In the genomic region with DNA sequence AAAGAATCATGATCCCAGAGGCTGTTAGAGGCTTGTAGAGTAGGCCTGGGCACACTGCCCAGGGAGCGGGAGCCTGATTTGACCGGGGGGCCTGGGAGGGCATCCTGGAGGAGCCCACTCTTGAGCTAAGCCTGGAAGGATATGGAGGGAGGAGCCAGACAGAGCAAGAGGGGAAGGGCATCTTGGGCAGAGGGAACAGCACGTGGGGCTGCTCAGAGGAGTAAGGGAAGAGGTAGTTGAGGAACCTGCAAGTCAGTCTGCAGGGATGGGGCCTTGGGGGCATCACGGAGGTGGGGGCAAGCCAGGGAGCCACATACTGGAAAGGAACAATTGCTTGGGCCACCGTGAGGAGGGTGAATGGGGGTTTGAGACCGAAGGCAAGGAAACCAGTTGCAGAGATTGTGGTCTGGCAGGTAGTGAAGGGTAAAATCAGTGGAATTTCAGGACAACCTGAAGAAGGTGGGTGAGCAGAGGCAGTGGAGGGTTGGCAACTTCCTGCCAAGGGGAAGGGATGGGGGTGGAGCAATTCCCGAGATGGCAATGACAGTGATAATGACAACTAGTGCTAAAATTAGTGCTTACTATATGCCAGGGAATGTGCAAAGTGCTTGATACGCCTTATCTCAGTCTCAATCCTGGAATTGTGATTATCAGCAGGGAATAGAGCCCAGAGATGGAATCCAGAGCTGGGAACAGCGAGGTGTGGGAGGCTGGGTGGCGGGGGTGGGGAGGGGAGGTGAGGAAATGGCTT, we compare ENCODE assay signal across 27 cellular contexts. TPM values are rescaled to one million over a fixed set of nuclear protein-coding genes. Genes with fewer than 3 reads are reported as not detected.
A peak's percentile ranks its signal among the peaks of the same experiment; 100 is the strongest.
DNase-seq lines count a peak whose midpoint lies in the region; ATAC-seq, FAIRE-seq and TF ChIP-seq lines count a peak whose summit lies in the region.
"Had no signal": no experiment of that assay in that cellular context is flagged by ENCODE, and none has a peak within 500 bp of the region (broad histone marks: within the 10 kb centered on the region; RNA-seq: fewer than 3 reads in every experiment).

No MANE protein-coding gene starts in this region.

- H3K4me3 ChIP-seq in SK-N-SH (ENCODE audit: low read depth in 2 of 2, low read length in 1 of 2) (no peak overlapping the region), H1 (ENCODE audit: extremely low read depth in 1 of 4, insufficient read depth in 2 of 4, low read depth in 3 of 4, low read length in 4 of 4) (no peak overlapping the region), uterus (no peak overlapping the region)
- H3K4me3 ChIP-seq: GM23248, pancreas, SJSA1, upper lobe of left lung had no signal

- no peak overlapping the region for H3K4ac ChIP-seq in H1 (replicated peaks; ENCODE audit: insufficient read length, low read depth, low read length)

- no peaks in the 10 kb centered on the region for H3F3A ChIP-seq in SK-N-SH (replicated peaks; ENCODE audit: insufficient read depth)

- intact Hi-C loops in uterus (cut with DNase I; ENCODE audit: low total_unique reads): loop anchor here (10.0 kb wide), 1 partner anchor 353 kb away; no protein-coding TSS in a partner anchor

- H2BK15ac ChIP-seq in H1 (ENCODE audit: low read length): no peak overlapping the region

- no peak overlapping the region for H3K14ac ChIP-seq in H1 (ENCODE audit: insufficient read length)

- no peaks in the 10 kb centered on the region for H3K9me3 Mint-ChIP-seq in mesothelial cell of epicardium
- H3K9me3 Mint-ChIP-seq in activated T-cell treated with anti-CD3 and anti-CD28 coated beads, Interleukin-2, amount 50 U/mL, for 4 hours: no peaks in the 10 kb centered on the region
- H3K9me3 Mint-ChIP-seq: activated naive CD8-positive, alpha-beta T cell treated with anti-CD3 and anti-CD28 coated beads, Interleukin-2, amount 10 ng/mL, durations not matched to agents 7 days and 5 days; central memory CD8-positive, alpha-beta T cell; natural killer cell treated with Interleukin-12 subunit alpha and Interleukin-12 subunit beta and Interleukin-15 and Interleukin-18, amount 100 ng/mL, for 72 hours had no signal

- no peak overlapping the region for H2AK5ac ChIP-seq in H1 (ENCODE audit: low read depth, low read length)

- H3K9me2 ChIP-seq in SK-N-SH: no peaks in the 10 kb centered on the region

- H2AFZ ChIP-seq in SK-N-SH (ENCODE audit: low read depth) (no peak overlapping the region), H1 (ENCODE audit: low read length) (no peak overlapping the region)
- H2AFZ ChIP-seq: GM23248 had no signal

- no peak overlapping the region for H3K56ac ChIP-seq in H1 (replicated peaks; ENCODE audit: insufficient read length, low read depth, low read length)

- no peaks in the 10 kb centered on the region for H4K20me1 ChIP-seq in SK-N-SH (ENCODE audit: insufficient read depth)
- H4K20me1 ChIP-seq in H1 (replicated peaks in 1 of 2; ENCODE audit: control insufficient read depth in 1 of 2, insufficient read depth in 2 of 2, low read length in 2 of 2): no peaks in the 10 kb centered on the region

- H3K36me3 Mint-ChIP-seq in mesothelial cell of epicardium: no peaks in the 10 kb centered on the region
- no peaks in the 10 kb centered on the region for H3K36me3 Mint-ChIP-seq in activated T-cell treated with anti-CD3 and anti-CD28 coated beads, Interleukin-2, amount 50 U/mL, for 4 hours (ENCODE audit: insufficient read depth)
- H3K36me3 Mint-ChIP-seq: activated naive CD8-positive, alpha-beta T cell treated with anti-CD3 and anti-CD28 coated beads, Interleukin-2, amount 10 ng/mL, durations not matched to agents 7 days and 5 days; natural killer cell treated with Interleukin-12 subunit alpha and Interleukin-12 subunit beta and Interleukin-15 and Interleukin-18, amount 100 ng/mL, for 72 hours had no signal

- no peak overlapping the region for H2BK120ac ChIP-seq in H1 (replicated peaks; ENCODE audit: low read depth, low read length)

- CTCF ChIA-PET in SK-N-SH (lab: Yijun Ruan, JAX): interaction anchor here (0.5 to 4.7 kb wide), 8 partner anchors 9 to 362 kb away, joined by 3 to 45 read pairs (median 4); a partner anchor contains a TSS
- CTCF ChIA-PET in H1 (lab: Charles Lee; ENCODE audit: partially characterized antibody): interaction anchor here (0.5 to 2.3 kb wide), 8 partner anchors 8 to 248 kb away, joined by 3 to 9 read pairs (median 4); no protein-coding TSS in a partner anchor

- no peak overlapping the region for H2BK20ac ChIP-seq in H1 (ENCODE audit: low read length)

- H3K36me3 ChIP-seq in SK-N-SH (replicated peaks in 1 of 2; ENCODE audit: control insufficient read depth in 1 of 2, insufficient read depth in 2 of 2, low read length in 1 of 2): no peaks in the 10 kb centered on the region
- H3K36me3 ChIP-seq in H1 (ENCODE audit: control insufficient read depth in 2 of 4, insufficient read depth in 4 of 4, low read length in 3 of 4): no peaks in the 10 kb centered on the region
- H3K36me3 ChIP-seq in uterus: no peaks in the 10 kb centered on the region
- H3K36me3 ChIP-seq: pancreas, SJSA1, upper lobe of left lung had no signal

- no peaks in the 10 kb centered on the region for H3K79me1 ChIP-seq in H1 (ENCODE audit: low read depth, low read length)

- H3K4me1 Mint-ChIP-seq in mesothelial cell of epicardium: peaks cover 35% of the 10 kb centered on the region
- H3K4me1 Mint-ChIP-seq in activated T-cell treated with anti-CD3 and anti-CD28 coated beads, Interleukin-2, amount 50 U/mL, for 4 hours (ENCODE audit: low read depth): peaks cover 23% of the 10 kb centered on the region

- H3K9me3 ChIP-seq in SK-N-SH (no peaks in the 10 kb centered on the region), H1 (ENCODE audit: insufficient read depth in 2 of 2, low read depth in 1 of 2, low read length in 1 of 2) (no peaks in the 10 kb centered on the region), uterus (no peaks in the 10 kb centered on the region)
- H3K9me3 ChIP-seq: pancreas, SJSA1, upper lobe of left lung had no signal

- no peak overlapping the region for H4K91ac ChIP-seq in H1 (replicated peaks; ENCODE audit: insufficient read length, low read length)

- peaks cover 1% of the 10 kb centered on the region for H3K27me3 Mint-ChIP-seq in mesothelial cell of epicardium (ENCODE audit: low read depth)
- H3K27me3 Mint-ChIP-seq in activated T-cell treated with anti-CD3 and anti-CD28 coated beads, Interleukin-2, amount 50 U/mL, for 4 hours (ENCODE audit: low read depth): no peaks in the 10 kb centered on the region

- no peak overlapping the region for H2BK5ac ChIP-seq in H1 (ENCODE audit: low read depth, low read length)

- H3K4me2 ChIP-seq in SK-N-SH (no peak overlapping the region), H1 (ENCODE audit: insufficient read depth in 1 of 2, low read depth in 2 of 2, low read length in 2 of 2) (no peak overlapping the region)

- no peaks in the 10 kb centered on the region for H3K23me2 ChIP-seq in H1 (ENCODE audit: low read depth, low read length)

- TF ChIP-seq RAD21 in SK-N-SH (IDR thresholded peaks at IDR 0.05; ENCODE audit: low read length) (no peak), H1 (IDR thresholded peaks at IDR 0.05 in 1 of 2, conservative IDR thresholded peaks at IDR 0.05 in 1 of 2; ENCODE audit: low read depth in 2 of 2, low read length in 2 of 2) (no peak)

- H2BK12ac ChIP-seq in H1 (ENCODE audit: low read depth, low read length): no peak overlapping the region

- TF ChIP-seq POLR2A in H1 (IDR thresholded peaks at IDR 0.05; ENCODE audit: control extremely low read depth in 1 of 2, low read depth in 2 of 2, low read length in 2 of 2): no peak
- no peak for TF ChIP-seq POLR2A in uterus (IDR thresholded peaks at IDR 0.05)

- ATAC-seq in SK-N-SH treated with all-trans-retinoic acid at 6 μM for 48 hours (no peak), GM18861 (IDR thresholded peaks at IDR 0.05; ENCODE audit: unreplicated experiment) (no peak)
- no peak for ATAC-seq in activated T-cell treated with anti-CD3 and anti-CD28 coated beads, Interleukin-2, amount 50 U/mL, for 4 hours
- ATAC-seq: activated CD8-positive, alpha-beta T cell treated with anti-CD3 and anti-CD28 coated beads, Interleukin-2, amount 10 ng/mL, durations not matched to agents 7 days and 5 days; natural killer cell treated with Interleukin-12 subunit alpha and Interleukin-12 subunit beta and Interleukin-15 and Interleukin-18, amount 100 ng/mL, for 72 hours had no signal

- H3K4me1 ChIP-seq in SK-N-SH (ENCODE audit: control insufficient read depth in 1 of 2, insufficient read depth in 2 of 2, low read depth in 1 of 2, low read length in 1 of 2) (peaks cover 0 to 21% of the 10 kb centered on the region in 2 experiments; a peak in 1 of 4 replicates), H1 (replicated peaks in 1 of 4; ENCODE audit: control insufficient read depth in 3 of 4, insufficient read depth in 4 of 4, low read length in 3 of 4) (peaks cover 4 to 11% (median 6%) of the 10 kb centered on the region in 4 experiments), uterus (no peaks in the 10 kb centered on the region)
- H3K4me1 ChIP-seq: pancreas had no signal

- H3K27me3 ChIP-seq in SK-N-SH (ENCODE audit: insufficient read depth): no peaks in the 10 kb centered on the region
- peaks cover 0 to 26% (median 21%) of the 10 kb centered on the region in 4 experiments; a peak in 6 of 7 replicates for H3K27me3 ChIP-seq in H1 (replicated peaks in 1 of 4; ENCODE audit: control insufficient read depth in 3 of 4, extremely low read depth in 1 of 4, insufficient read depth in 3 of 4, low read length in 3 of 4)
- no peaks in the 10 kb centered on the region for H3K27me3 ChIP-seq in uterus
- H3K27me3 ChIP-seq: pancreas, SJSA1, upper lobe of left lung had no signal

- H4K5ac ChIP-seq in H1 (ENCODE audit: insufficient read length, low read depth, low read length): no peak overlapping the region

- no peak for FAIRE-seq in H1 (lab: Jason Lieb, UNC)
- FAIRE-seq: astrocyte, endothelial cell of umbilical vein, pancreas had no signal

- DNase-seq in SK-N-SH: no peak
- DNase-seq in H1 (ENCODE audit: low read depth in 1 of 2, low spot score in 2 of 2): no peak
- no peak for DNase-seq in mesothelial cell of epicardium (ENCODE audit: low spot score in 2 of 2, unreplicated experiment in 2 of 2)
- no peak for DNase-seq in uterus
- no peak for DNase-seq in HuH-7.5 (ENCODE audit: low spot score)
- DNase-seq in activated T-cell treated with anti-CD3 and anti-CD28 coated beads, Interleukin-2, amount 50 U/mL, for 4 hours: no peak
- DNase-seq: activated CD8-positive, alpha-beta T cell treated with anti-CD3 and anti-CD28 coated beads, Interleukin-2, amount 10 ng/mL, durations not matched to agents 7 days and 5 days; activated naive CD8-positive, alpha-beta T cell treated with anti-CD3 and anti-CD28 coated beads, Interleukin-2, amount 10 ng/mL, durations not matched to agents 7 days and 5 days; dermis blood vessel endothelial cell; GM23248; KG1; NCI-H1436; NCI-H2081 treated with DMSO at 0.1 percent for 48 hours; NCI-H345; NCI-H748 treated with DMSO at 0.1 percent for 48 hours; stimulated activated CD4-positive, alpha-beta T cell treated with anti-CD3 and anti-CD28 coated beads, Interleukin-12 subunit alpha, Interleukin-12 subunit beta, amount 100 ng/mL, for 4 hours; stimulated activated CD4-positive, alpha-beta T cell treated with anti-CD3 and anti-CD28 coated beads, Interleukin-4, amount 100 ng/mL, for 1 hour; upper lobe of left lung had no signal

- no peak for TF ChIP-seq EP300 in SK-N-SH (IDR thresholded peaks at IDR 0.05; ENCODE audit: borderline replicate concordance in 1 of 2, low read depth in 1 of 2, low read length in 1 of 2)
- TF ChIP-seq EP300 in H1 (IDR thresholded peaks at IDR 0.05; ENCODE audit: borderline replicate concordance in 1 of 2, low read depth in 2 of 2, low read length in 2 of 2): no peak

- TF ChIP-seq CTCF in SK-N-SH (IDR thresholded peaks at IDR 0.05) (no peak), H1 (IDR thresholded peaks at IDR 0.05; ENCODE audit: control extremely low read depth in 1 of 3, insufficient read depth in 1 of 3, low read depth in 1 of 3, low read length in 3 of 3) (no peak), mesothelial cell of epicardium (IDR thresholded peaks at IDR 0.05; ENCODE audit: unreplicated experiment) (no peak), uterus (IDR thresholded peaks at IDR 0.05) (no peak)

- no peak overlapping the region for H3K4me3 Mint-ChIP-seq in mesothelial cell of epicardium
- H3K4me3 Mint-ChIP-seq in activated T-cell treated with anti-CD3 and anti-CD28 coated beads, Interleukin-2, amount 50 U/mL, for 4 hours: no peak overlapping the region
- H3K4me3 Mint-ChIP-seq: central memory CD8-positive, alpha-beta T cell; natural killer cell treated with Interleukin-12 subunit alpha and Interleukin-12 subunit beta and Interleukin-15 and Interleukin-18, amount 100 ng/mL, for 72 hours had no signal

- H3K27ac ChIP-seq in SK-N-SH (ENCODE audit: low read depth in 2 of 2, low read length in 1 of 2) (no peak overlapping the region), H1 (ENCODE audit: low read depth, low read length) (no peak overlapping the region), uterus (peak overlapping the region; percentile 46 to 52)
- H3K27ac ChIP-seq: 22Rv1, GM23248, pancreas, SJSA1, upper lobe of left lung had no signal

- no peak overlapping the region for H4K8ac ChIP-seq in H1 (ENCODE audit: extremely low read depth, insufficient read depth, low read length)

- POLR2A ChIA-PET in SK-N-SH (lab: Yijun Ruan, JAX): interaction anchor here (0.9 kb wide), 1 partner anchor 165 kb away, joined by 4 read pairs; a partner anchor contains a TSS
- POLR2A ChIA-PET in H1 (lab: Charles Lee; ENCODE audit: partially characterized antibody): interaction anchor here (0.5 to 0.9 kb wide), 2 partner anchors 9 to 28 kb away, joined by 3 read pairs; no protein-coding TSS in a partner anchor

- H3K79me2 ChIP-seq in SK-N-SH (ENCODE audit: insufficient read depth): no peaks in the 10 kb centered on the region
- no peaks in the 10 kb centered on the region for H3K79me2 ChIP-seq in H1 (ENCODE audit: control insufficient read depth in 1 of 2, insufficient read depth in 2 of 2, low read length in 2 of 2)

- H3K9ac ChIP-seq in SK-N-SH: no peak overlapping the region
- no peak overlapping the region for H3K9ac ChIP-seq in H1 (replicated peaks in 1 of 4; ENCODE audit: extremely low read depth in 1 of 4, low read depth in 3 of 4, low read length in 3 of 4)
- H3K9ac ChIP-seq: GM23248 had no signal

- H3K18ac ChIP-seq in H1 (ENCODE audit: extremely low read depth, low read length): no peak overlapping the region

- peak overlapping the region; percentile 21 for H3K27ac Mint-ChIP-seq in mesothelial cell of epicardium
- H3K27ac Mint-ChIP-seq: activated CD8-positive, alpha-beta T cell treated with anti-CD3 and anti-CD28 coated beads, Interleukin-2, amount 10 ng/mL, durations not matched to agents 7 days and 5 days; natural killer cell treated with Interleukin-12 subunit alpha and Interleukin-12 subunit beta and Interleukin-15 and Interleukin-18, amount 100 ng/mL, for 72 hours had no signal

- H3K23ac ChIP-seq in H1 (ENCODE audit: insufficient read length): no peak overlapping the region

- 61% methylated on average over 10 of the region's 10 CpGs for WGBS in SK-N-SH (ENCODE audit: low lambda C conversion rate)
- 83% methylated on average over 10 of the region's 10 CpGs; no CpG with 5 or more reads in 1 of the 2 experiments for WGBS in H1 (ENCODE audit: extremely low coverage in 1 of 2, insufficient coverage in 1 of 2, insufficient read length in 1 of 2, insufficient replicate concordance in 2 of 2, low coverage in 1 of 2, low lambda C conversion rate in 2 of 2, missing lambda C conversion rate in 1 of 2), 2 experiments

RNA-seq across cellular contexts. Expression of a gene that starts 9.7 kb away (rescaled TPM):
- 2.6 and 4.7 TPM in 2 replicates for polyA plus RNA-seq in SK-N-SH (2012; rRNA removed)
- polyA plus RNA-seq in SK-N-SH (2012; cell fraction: cytosol; rRNA removed): 3.4 and 3.9 TPM in 2 replicates
- 16.7 and 20.0 TPM in 2 replicates for polyA plus RNA-seq in SK-N-SH (2012; cell fraction: nucleus; rRNA removed)
- total RNA-seq in H1 (2021; fragmentation: NEBNext Ultra II Directional; extraction: Animal tissue kit (Norgen Biotek cat#: 25700)): 0.80 and 1.2 TPM in 2 replicates
- polyA plus RNA-seq in H1 (2011; rRNA removed): 0.39 and 0.57 TPM in 2 replicates
- polyA plus RNA-seq in H1 (2011; cell fraction: cytosol; rRNA removed): 0.45 TPM
- polyA plus RNA-seq in H1 (2011; cell fraction: nucleus; rRNA removed): 1.5 TPM
- 0.89 to 1.6 TPM (median 1.1 TPM) in 4 replicates for polyA plus RNA-seq in H1 (2012, experiment 1 of 2)
- 0.58 TPM for polyA plus RNA-seq in H1 (2012, experiment 2 of 2)
- 0.71 TPM for polyA plus RNA-seq in H1 (2013, experiment 1 of 2)
- polyA plus RNA-seq in H1 (2013, experiment 2 of 2): 0.57 TPM
- 0.13 and 0.22 TPM in 2 replicates for polyA minus RNA-seq in H1 (2011; rRNA and poly(A)+ RNA removed)
- 0.73 TPM for polyA minus RNA-seq in H1 (2011; cell fraction: cytosol; rRNA and poly(A)+ RNA removed)
- polyA minus RNA-seq in H1 (2011; cell fraction: nucleus; rRNA and poly(A)+ RNA removed): 1.4 TPM
- 127 to 137 TPM (median 129 TPM) in 3 replicates for total RNA-seq in mesothelial cell of epicardium
- total RNA-seq in uterus: 10 to 100 TPM in 3 of 4 donors, 1 to 10 TPM in 1; 10.0 to 66.1 (median 15.3) TPM
- total RNA-seq in activated T-cell treated with anti-CD3 and anti-CD28 coated beads, Interleukin-2, amount 50 U/mL, for 4 hours: 10 to 100 TPM; 19.9 to 22.4 (median 20.1) TPM

Comparison
In these comparisons a context has a peak if more than half of its experiments do, and no peak if none do; other contexts are left out.
1. H3K27ac ChIP-seq: peak in uterus (2 of 2); none in SK-N-SH (0 of 2) and H1 (single experiment).